In the genomic region with DNA sequence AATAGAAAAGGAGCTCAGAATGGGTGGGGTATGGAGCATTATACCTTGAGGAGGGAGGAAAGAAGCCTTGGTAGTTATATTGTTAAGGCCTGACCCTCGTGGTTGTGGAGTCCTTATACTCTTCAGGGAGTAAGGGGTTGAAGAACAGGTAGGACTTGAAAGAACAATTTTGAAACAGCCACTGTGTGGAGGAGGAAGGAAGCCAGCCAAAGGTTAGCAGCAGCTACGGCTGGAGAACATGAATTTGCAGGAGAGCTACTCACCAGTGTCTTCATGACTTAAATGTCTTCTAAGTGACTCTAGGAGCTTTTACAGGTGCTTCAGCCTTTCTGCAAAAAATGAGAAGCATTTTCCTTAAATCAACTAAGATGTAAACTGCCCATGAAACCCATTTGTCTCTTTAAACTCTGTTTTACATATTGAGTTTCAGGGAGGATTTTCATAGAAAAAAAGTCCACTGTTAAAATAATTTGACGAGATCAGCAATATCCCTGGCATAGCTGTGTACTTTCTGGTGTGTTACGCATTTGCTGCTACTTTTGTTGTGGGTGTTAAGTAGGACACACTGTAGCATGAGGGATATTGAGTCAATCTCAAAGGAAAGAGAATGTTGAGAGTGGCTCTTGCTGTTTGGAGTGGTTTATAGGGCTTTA, we compare ENCODE assay signal across 24 cellular contexts.
DNase-seq lines count a peak whose midpoint lies in the region; ATAC-seq, FAIRE-seq and TF ChIP-seq lines count a peak whose summit lies in the region.
"Had no signal": no experiment of that assay in that cellular context is flagged by ENCODE, and none has a peak within 500 bp of the region (broad histone marks: within the 10 kb centered on the region; RNA-seq: fewer than 3 reads in every experiment).

No MANE protein-coding gene starts in this region.

- no peaks in the 10 kb centered on the region for H3K9me1 ChIP-seq in K562 (ENCODE audit: control insufficient read depth, insufficient read depth, low read length)

- H3K9me3 ChIP-seq in A549 (no peaks in the 10 kb centered on the region), Karpas-422 (ENCODE audit: low read length) (no peaks in the 10 kb centered on the region), K562 (replicated peaks; ENCODE audit: control insufficient read depth, insufficient read depth, low read depth, low read length) (no peaks in the 10 kb centered on the region), mesenchymal stem cell (ENCODE audit: control insufficient read depth, low read length) (no peaks in the 10 kb centered on the region)
- H3K9me3 ChIP-seq: BLaER1 treated with 17β-estradiol and CSF1 and Interleukin-3, amounts not matched to agents 10 nM and 100 nM; HAP-1 had no signal

- FAIRE-seq in A549 (lab: Jason Lieb, UNC) (no peak), K562 (lab: Jason Lieb, UNC) (no peak)
- FAIRE-seq: A204.1, G401.6 had no signal

- peak overlapping the region; percentile 61 to 69 for H2BK12ac ChIP-seq in mesenchymal stem cell (ENCODE audit: low read length in 2 of 2)

- TF ChIP-seq POLR2A in A549 (IDR thresholded peaks at IDR 0.05; ENCODE audit: low read length) (no peak), K562 (conservative IDR thresholded peaks at IDR 0.05) (no peak)

- BruUV-seq in K562 (replicated peaks; lab: Mats Ljungman, UMichigan): no TSS peak

- H3K79me2 ChIP-seq in Karpas-422 (ENCODE audit: low read length): no peaks in the 10 kb centered on the region
- H3K79me2 ChIP-seq in K562 (ENCODE audit: control insufficient read depth, insufficient read depth, low read length): no peaks in the 10 kb centered on the region

- POLR2A ChIA-PET in A549 (lab: Yijun Ruan, JAX) (no interaction called here), K562 (lab: Yijun Ruan, JAX) (no interaction called here)

- H2BK15ac ChIP-seq in mesenchymal stem cell (ENCODE audit: low read depth, poor library complexity, severe bottlenecking): no peak overlapping the region

- peak overlapping the region in 1 of 2 experiments; percentile 46 for H3K18ac ChIP-seq in mesenchymal stem cell (ENCODE audit: low read depth in 1 of 2, low read length in 2 of 2)

- ATAC-seq in A549: no peak
- ATAC-seq in K562: no peak
- ATAC-seq: GM23338 had no signal

- no peak overlapping the region for H3K14ac ChIP-seq in mesenchymal stem cell (ENCODE audit: low read length in 2 of 2)

- no peak overlapping the region for H2AK5ac ChIP-seq in mesenchymal stem cell (ENCODE audit: low read length, severe bottlenecking)

- H3K4me1 ChIP-seq in A549 (peaks cover 35% of the 10 kb centered on the region), Karpas-422 (ENCODE audit: low read length) (no peaks in the 10 kb centered on the region), K562 (replicated peaks in 1 of 2; ENCODE audit: control insufficient read depth in 2 of 2, insufficient read depth in 2 of 2, low read length in 2 of 2) (peaks cover 0 to 3% of the 10 kb centered on the region in 2 experiments; a peak in 1 of 5 replicates), mesenchymal stem cell (ENCODE audit: control insufficient read depth, insufficient read depth, low read depth, low read length) (peaks cover 2% of the 10 kb centered on the region)
- H3K4me1 ChIP-seq: HAP-1 had no signal

- TF ChIP-seq RAD21 in A549 (conservative IDR thresholded peaks at IDR 0.05 in 1 of 2, IDR thresholded peaks at IDR 0.05 in 1 of 2) (no peak), K562 (CRISPR knock-in tag; conservative IDR thresholded peaks at IDR 0.05 in 1 of 2, IDR thresholded peaks at IDR 0.05 in 1 of 2) (no peak)

- DNase-seq in A549 (ENCODE audit: low read depth in 1 of 2, low spot score in 1 of 2): no peak
- DNase-seq in Karpas-422: peak; percentile 17
- DNase-seq in K562 (ENCODE audit: extremely low read depth in 1 of 4, low spot score in 3 of 4): no peak
- DNase-seq in mesenchymal stem cell: no peak
- DNase-seq in dedifferentiated amniotic fluid mesenchymal stem cell (ENCODE audit: extremely low spot score): no peak
- no peak for DNase-seq in KG1 (lab: John Stamatoyannopoulos, UW)
- DNase-seq in cortex of kidney (lab: John Stamatoyannopoulos, UW): no peak
- DNase-seq: CD4-positive, alpha-beta T cell; MM.1S; NCI-H1092 treated with DMSO at 0.1 percent for 48 hours; NCI-H1436; NCI-H187; NCI-H2081 treated with DMSO at 0.1 percent for 48 hours; NCI-H2171; NCI-H226; NCI-H510A; NCI-H69; SHP77 had no signal

- H2AFZ ChIP-seq in Karpas-422 (ENCODE audit: low read length) (no peak overlapping the region), K562 (ENCODE audit: low read depth, low read length) (no peak overlapping the region), mesenchymal stem cell (ENCODE audit: low read depth, low read length) (no peak overlapping the region)
- H2AFZ ChIP-seq: GM23338 had no signal

- CTCF ChIA-PET in A549 (lab: Yijun Ruan, JAX): interaction anchor here (1.1 kb wide), 1 partner anchor 20 kb away, joined by 3 read pairs; no protein-coding TSS in a partner anchor
- CTCF ChIA-PET in K562 (lab: Yijun Ruan, JAX; ENCODE audit: low intra/inter-chr PET ratio): no interaction called here

- H4K20me1 ChIP-seq in Karpas-422 (ENCODE audit: insufficient read depth, low read depth, low read length) (no peaks in the 10 kb centered on the region), K562 (replicated peaks; ENCODE audit: control insufficient read depth, insufficient read depth, low read length) (no peaks in the 10 kb centered on the region)
- H4K20me1 ChIP-seq: BLaER1 treated with 17β-estradiol and CSF1 and Interleukin-3, amounts not matched to agents 10 nM and 100 nM had no signal

- no peaks in the 10 kb centered on the region for H3K9me2 ChIP-seq in Karpas-422 (replicated peaks; ENCODE audit: insufficient read depth, low read length)

- intact Hi-C loops in K562 (cut with micrococcal nuclease): no loop called here

- WGBS in A549 (ENCODE audit: missing lambda C conversion rate): 72% methylated on average over 4 of the region's 4 CpGs
- WGBS in K562 (ENCODE audit: insufficient coverage, low coverage, missing lambda C conversion rate): 13% methylated on average over 4 of the region's 4 CpGs
- 67% methylated on average over 4 of the region's 4 CpGs for WGBS in mesenchymal stem cell

- no peaks in the 10 kb centered on the region for H3K79me1 ChIP-seq in mesenchymal stem cell (replicated peaks; ENCODE audit: low read length, poor library complexity, severe bottlenecking)

- in situ Hi-C loops in K562 (cut with MboI): no loop called here

- no peaks in the 10 kb centered on the region for H3K36me3 ChIP-seq in Karpas-422 (ENCODE audit: insufficient read depth, low read length)
- H3K36me3 ChIP-seq in K562 (ENCODE audit: control insufficient read depth, insufficient read depth, low read length): no peaks in the 10 kb centered on the region
- no peaks in the 10 kb centered on the region for H3K36me3 ChIP-seq in mesenchymal stem cell (ENCODE audit: control insufficient read depth in 1 of 2, insufficient read depth in 2 of 2, low read depth in 1 of 2, low read length in 2 of 2)
- H3K36me3 ChIP-seq: BLaER1 treated with 17β-estradiol and CSF1 and Interleukin-3, amounts not matched to agents 10 nM and 100 nM; HAP-1 had no signal

- no peak for TF ChIP-seq CTCF in A549 (IDR thresholded peaks at IDR 0.05)
- TF ChIP-seq CTCF in K562 (IDR thresholded peaks at IDR 0.05 in 2 of 3, conservative IDR thresholded peaks at IDR 0.05 in 1 of 3; ENCODE audit: insufficient read depth in 2 of 3, low read depth in 1 of 3, low read length in 3 of 3): no peak

- H3K4ac ChIP-seq in mesenchymal stem cell (ENCODE audit: low read depth in 1 of 2, low read length in 2 of 2): peak overlapping the region in 1 of 2 experiments; percentile 71

- no peak overlapping the region for H4K91ac ChIP-seq in mesenchymal stem cell (ENCODE audit: low read length)

- no peak overlapping the region for H3K23ac ChIP-seq in mesenchymal stem cell (ENCODE audit: low read length in 2 of 2)

- H3K4me2 ChIP-seq in A549 (no peak overlapping the region), Karpas-422 (ENCODE audit: low read depth, low read length, poor library complexity, severe bottlenecking) (no peak overlapping the region), K562 (ENCODE audit: insufficient read depth, low read length) (no peak overlapping the region), mesenchymal stem cell (ENCODE audit: low read length, poor library complexity, severe bottlenecking) (no peak overlapping the region)
- H3K4me2 ChIP-seq: BLaER1 treated with 17β-estradiol and CSF1 and Interleukin-3, amounts not matched to agents 10 nM and 100 nM; GM23338 had no signal

- H3K9ac ChIP-seq in Karpas-422 (ENCODE audit: low read length) (no peak overlapping the region), K562 (ENCODE audit: insufficient read depth in 1 of 2, low read depth in 2 of 2, low read length in 2 of 2) (no peak overlapping the region), mesenchymal stem cell (ENCODE audit: low read length) (no peak overlapping the region)
- H3K9ac ChIP-seq: BLaER1 treated with 17β-estradiol and CSF1 and Interleukin-3, amounts not matched to agents 10 nM and 100 nM had no signal

- no peak overlapping the region for H2BK5ac ChIP-seq in mesenchymal stem cell (ENCODE audit: low read depth, low read length, poor library complexity, severe bottlenecking)

- no peak for TF ChIP-seq EP300 in A549 (IDR thresholded peaks at IDR 0.05)
- no peak for TF ChIP-seq EP300 in K562 (IDR thresholded peaks at IDR 0.05; ENCODE audit: low read length)

- H3K27ac ChIP-seq in A549 (0 out of 6 replicates have a peak overlapping the region, but pooled peaks of 1 of the 2 experiments have one; percentile 15), Karpas-422 (ENCODE audit: low read length) (no peak overlapping the region), K562 (ENCODE audit: extremely low read depth, low read depth, low read length) (no peak overlapping the region), mesenchymal stem cell (ENCODE audit: low read length, poor library complexity, severe bottlenecking) (no peak overlapping the region)
- H3K27ac ChIP-seq: RWPE1 had no signal

- no peak overlapping the region for H2BK120ac ChIP-seq in mesenchymal stem cell (ENCODE audit: low read depth, low read length)

- no peak overlapping the region for H4K8ac ChIP-seq in mesenchymal stem cell (ENCODE audit: low read length)

- H3K4me3 ChIP-seq in A549: no peak overlapping the region
- no peak overlapping the region for H3K4me3 ChIP-seq in Karpas-422 (ENCODE audit: low read length)
- H3K4me3 ChIP-seq in K562: no peak overlapping the region
- H3K4me3 ChIP-seq in mesenchymal stem cell (ENCODE audit: insufficient read depth in 1 of 2, low read depth in 1 of 2, low read length in 2 of 2): no peak overlapping the region
- H3K4me3 ChIP-seq: BLaER1 treated with 17β-estradiol and CSF1 and Interleukin-3, amounts not matched to agents 10 nM and 100 nM; GM23338; HAP-1 had no signal

- H3K27me3 ChIP-seq in Karpas-422 (ENCODE audit: low read length) (no peaks in the 10 kb centered on the region), K562 (ENCODE audit: control insufficient read depth in 2 of 2, insufficient read depth in 2 of 2, low read length in 2 of 2) (no peaks in the 10 kb centered on the region), mesenchymal stem cell (ENCODE audit: control insufficient read depth in 1 of 2, insufficient read depth in 1 of 2, low read length in 2 of 2) (no peaks in the 10 kb centered on the region)
- H3K27me3 ChIP-seq: BLaER1 treated with 17β-estradiol and CSF1 and Interleukin-3, amounts not matched to agents 10 nM and 100 nM had no signal

TF ChIP-seq in A549, 52 proteins besides CTCF, POLR2A, EP300 and RAD21 (continues in another document):
- TF ChIP-seq CHD2 (IDR thresholded peaks at IDR 0.05; ENCODE audit: low read length, partially characterized antibody): no peak
